ENCODE assay signal across 23 cellular contexts in the genomic region with DNA sequence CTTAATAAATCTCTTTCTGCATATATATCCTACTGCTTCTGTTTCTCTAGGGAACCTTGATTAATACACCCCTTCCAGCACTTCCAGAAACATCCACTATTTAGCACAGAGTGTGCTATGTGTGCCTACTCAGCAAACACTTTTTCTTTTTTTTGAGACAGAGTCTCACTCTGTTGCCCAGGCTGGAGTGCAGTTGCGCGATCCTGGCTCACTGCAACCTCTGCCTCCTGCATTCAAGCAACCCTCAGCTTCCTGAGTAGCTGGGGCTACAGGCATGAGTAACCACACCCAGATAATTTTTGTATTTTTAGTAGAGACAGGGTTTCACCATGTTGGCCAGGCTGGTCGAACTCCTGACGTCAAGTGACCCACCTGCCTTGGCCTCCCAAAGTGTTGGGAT.
DNase-seq lines count a peak whose midpoint lies in the region; ATAC-seq and TF ChIP-seq lines count a peak whose summit lies in the region.
"Had no signal": no experiment of that assay in that cellular context is flagged by ENCODE, and none has a peak within 500 bp of the region (broad histone marks: within the 10 kb centered on the region; RNA-seq: fewer than 3 reads in every experiment).

No MANE protein-coding gene starts in this region.

- peak; percentile 16 for DNase-seq in KBM-7
- peak; percentile 47 for DNase-seq in osteoblast (ENCODE audit: insufficient read length, low spot score, missing footprints)
- DNase-seq in breast epithelium (ENCODE audit: low spot score in 2 of 2) = no peak
- no peak for DNase-seq in mucosa of gallbladder (ENCODE audit: low spot score)
- DNase-seq: 8988T; ACHN; BE2C; C1 segment of cervical spinal cord; CD4-positive, alpha-beta memory T cell; CD4-positive, CD25-positive, alpha-beta regulatory T cell; CD8-positive, alpha-beta memory T cell; COR-L47; DMS 273 treated with DMSO at 0.1 percent for 48 hours; DMS153; DMS53; DMS79; DND-41; EL; GDM1 had no signal

- H3K9me3 ChIP-seq in osteoblast (ENCODE audit: low read depth, low read length) = no peaks in the 10 kb centered on the region
- H3K9me3 ChIP-seq in breast epithelium = no peaks in the 10 kb centered on the region
- H3K9me3 ChIP-seq: BE2C, BLaER1 had no signal

- intact Hi-C loops in breast epithelium (cut with DNase I; ENCODE audit: low total_unique reads) = no loop called here

- no peaks in the 10 kb centered on the region for H3K36me3 ChIP-seq in osteoblast (ENCODE audit: insufficient read depth, low read length)
- H3K36me3 ChIP-seq in breast epithelium = no peaks in the 10 kb centered on the region
- H3K36me3 ChIP-seq: BE2C, BLaER1 had no signal

- H3K27me3 ChIP-seq in osteoblast (ENCODE audit: insufficient read depth, low read length) = no peaks in the 10 kb centered on the region
- peaks cover 0 to 31% of the 10 kb centered on the region in 2 donors for H3K27me3 ChIP-seq in breast epithelium
- H3K27me3 ChIP-seq: BE2C had no signal

- H3K27ac ChIP-seq in osteoblast (ENCODE audit: low read depth, low read length) (no peak overlapping the region), breast epithelium (no peak overlapping the region)
- H3K27ac ChIP-seq: BLaER1 had no signal

- H3K79me2 ChIP-seq in osteoblast (ENCODE audit: insufficient read depth, low read length) = no peaks in the 10 kb centered on the region

- TF ChIP-seq CTCF in osteoblast (IDR thresholded peaks at IDR 0.05; ENCODE audit: extremely low read depth, low read depth, low read length) (no peak), breast epithelium (IDR thresholded peaks at IDR 0.05) (no peak)

- no peak overlapping the region for H3K4me3 ChIP-seq in osteoblast (ENCODE audit: insufficient read depth, low read length)
- no peak overlapping the region for H3K4me3 ChIP-seq in breast epithelium
- H3K4me3 ChIP-seq: BLaER1, GM12878 had no signal

- TF ChIP-seq POLR2A in breast epithelium (IDR thresholded peaks at IDR 0.05) = no peak

- in situ Hi-C loops in KBM-7 (cut with MboI; ENCODE audit: low pct_unique_long_range_greater_than_20kb, low sequenced_read_pairs) = no loop called here

- ATAC-seq in HG02885 (IDR thresholded peaks at IDR 0.05; ENCODE audit: poor library complexity, unreplicated experiment) = peak; percentile 70
- no peak for ATAC-seq in HG02870 (IDR thresholded peaks at IDR 0.05; ENCODE audit: unreplicated experiment)
- ATAC-seq: GM12878 had no signal

- no peaks in the 10 kb centered on the region for H4K20me1 ChIP-seq in osteoblast (ENCODE audit: insufficient read depth, low read length)

- no peak overlapping the region for H2AFZ ChIP-seq in osteoblast (ENCODE audit: low read length)

- H3K4me1 ChIP-seq in osteoblast (ENCODE audit: insufficient read depth, low read length) = no peaks in the 10 kb centered on the region
- H3K4me1 ChIP-seq in breast epithelium = no peaks in the 10 kb centered on the region
- H3K4me1 ChIP-seq: BE2C, BLaER1 had no signal

- H3K4me2 ChIP-seq in osteoblast (ENCODE audit: insufficient read depth, low read length) = no peak overlapping the region
- H3K4me2 ChIP-seq: BLaER1 had no signal

Comparison
In these comparisons a context has a peak if more than half of its experiments do, and no peak if none do; other contexts are left out.
1. DNase-seq: peak in KBM-7 (single experiment) and osteoblast (single experiment); none in breast epithelium (0 of 2) and mucosa of gallbladder (single experiment).